ENCODE assay signal across 12 cellular contexts in the genomic region with DNA sequence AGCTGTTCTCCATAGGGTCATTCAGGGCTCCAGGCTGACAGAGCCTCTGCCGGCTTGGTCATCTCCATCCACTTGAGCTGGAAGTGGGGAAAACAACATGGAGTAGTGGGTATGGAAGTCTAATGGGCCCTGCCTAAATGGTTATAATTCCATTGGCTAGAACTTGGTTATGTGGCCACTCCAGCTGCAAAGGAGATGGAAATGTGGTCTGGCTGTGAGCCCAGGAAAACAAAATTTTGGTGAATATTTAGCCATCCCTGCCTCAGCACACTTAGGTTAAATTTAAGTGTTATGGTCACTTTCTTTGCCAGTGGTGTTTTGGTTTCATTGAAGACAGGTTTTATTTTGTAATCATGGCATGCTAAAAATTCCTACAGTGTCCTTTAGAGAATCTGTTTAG.
DNase-seq lines count a peak whose midpoint lies in the region; ATAC-seq, FAIRE-seq and TF ChIP-seq lines count a peak whose summit lies in the region.
"Had no signal": no experiment of that assay in that cellular context is flagged by ENCODE, and none has a peak within 500 bp of the region (broad histone marks: within the 10 kb centered on the region; RNA-seq: fewer than 3 reads in every experiment).

No MANE protein-coding gene starts in this region.

- 94 to 97% methylated on average over 1 of the region's 1 CpG for WGBS in esophagus, 2 donors
- 51 to 73% (median 59%) methylated on average over 1 of the region's 1 CpG for WGBS in psoas muscle, 3 donors

- H3K9me3 ChIP-seq in esophagus (ENCODE audit: control insufficient read depth in 2 of 2, insufficient read depth in 1 of 2, low read depth in 1 of 2, low read length in 1 of 2) (no peaks in the 10 kb centered on the region), psoas muscle (no peaks in the 10 kb centered on the region)

- H3K4me3 ChIP-seq in esophagus (ENCODE audit: low read depth in 1 of 2, low read length in 2 of 2) = no peak overlapping the region
- H3K4me3 ChIP-seq in psoas muscle = no peak overlapping the region

- peaks cover 4 to 10% of the 10 kb centered on the region in 2 donors for H3K36me3 ChIP-seq in esophagus (ENCODE audit: control insufficient read depth in 2 of 2, insufficient read depth in 2 of 2, low read length in 1 of 2)
- H3K36me3 ChIP-seq in psoas muscle (ENCODE audit: insufficient read depth in 1 of 2, low read depth in 1 of 2) = peaks cover 0 to 34% of the 10 kb centered on the region in 2 donors

- H3K4me1 ChIP-seq in esophagus (ENCODE audit: control insufficient read depth in 2 of 2, insufficient read depth in 2 of 2, low read length in 1 of 2) (peaks cover 3% of the 10 kb centered on the region in 2 donors), psoas muscle (peaks cover 49% of the 10 kb centered on the region)

- H3K27me3 ChIP-seq in esophagus (ENCODE audit: control insufficient read depth in 1 of 2, insufficient read depth in 2 of 2, low read length in 2 of 2) (no peaks in the 10 kb centered on the region), psoas muscle (ENCODE audit: insufficient read depth in 3 of 3, low read length in 2 of 3) (no peaks in the 10 kb centered on the region)

- ATAC-seq in psoas muscle (peak in 2 of 4 donors; percentile 8 to 30), GM18873 (IDR thresholded peaks at IDR 0.05; ENCODE audit: low FRiP score, unreplicated experiment) (no peak)

- peak overlapping the region; percentile 26 to 34 for H3K27ac ChIP-seq in esophagus (ENCODE audit: low read depth in 2 of 2, low read length in 1 of 2)
- H3K27ac ChIP-seq in psoas muscle = peak overlapping the region; percentile 65

- DNase-seq in AG20443 (ENCODE audit: low spot score) (peak; percentile 54), HT1080 (ENCODE audit: low read depth) (peak; percentile 25), psoas muscle (no peak), T-helper 1 cell (no peak), GM12892 (ENCODE audit: insufficient read length) (no peak), Kasumi-1 (lab: John Stamatoyannopoulos, UW) (no peak)
- DNase-seq: activated CD4-positive, CD25-positive, alpha-beta regulatory T cell treated with anti-CD3 and anti-CD28 coated beads, Interleukin-2, amount 50 U/mL, for 72 hours; activated effector memory CD4-positive, alpha-beta T cell treated with Interleukin-2 at 50 U/mL for 16 hours; NCI-H510A; SIG-M5 had no signal

- intact Hi-C loops in psoas muscle (cut with DNase I) = loop anchor here in 1 of 2 donors (10.0 kb wide), 1 partner anchor 607 kb away; no protein-coding TSS in a partner anchor

- no peak for FAIRE-seq in GM12892 (lab: Jason Lieb, UNC)

- TF ChIP-seq CTCF in psoas muscle (IDR thresholded peaks at IDR 0.05) = no peak

- no peak for TF ChIP-seq POLR2A in GM12892 (IDR thresholded peaks at IDR 0.05; ENCODE audit: low read depth, low read length)

Comparison
In these comparisons a context has a peak if more than half of its experiments do, and no peak if none do; other contexts are left out.
1. DNase-seq: peak in AG20443 (single experiment) and HT1080 (single experiment); none in psoas muscle (0 of 2), T-helper 1 cell (0 of 5), GM12892 (single experiment) and Kasumi-1 (0 of 2).